9 cellular contexts compared by ENCODE assay signal in the genomic region with DNA sequence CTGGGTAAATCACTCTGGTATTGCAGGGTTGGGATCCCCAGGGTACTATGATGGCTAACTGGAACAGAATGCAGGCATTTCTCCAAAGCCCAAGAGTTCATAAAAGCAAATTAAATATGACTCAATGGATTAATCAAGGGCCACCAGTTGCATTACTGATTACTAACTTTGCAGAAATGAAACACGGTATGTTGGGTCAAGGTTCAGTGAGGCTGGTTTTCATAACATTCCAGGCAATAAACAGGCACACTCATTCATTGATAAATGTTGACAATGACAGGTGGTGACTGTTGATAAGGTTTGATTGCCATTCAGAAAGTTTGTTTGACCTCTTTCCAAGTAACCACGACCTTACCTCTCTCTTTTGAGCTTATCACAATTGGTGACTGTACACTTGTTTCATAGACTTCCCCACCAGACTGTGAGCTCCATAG. TPM values are rescaled to one million over a fixed set of nuclear protein-coding genes. Genes with fewer than 3 reads are reported as not detected.
DNase-seq lines count a peak whose midpoint lies in the region; ATAC-seq, FAIRE-seq and TF ChIP-seq lines count a peak whose summit lies in the region.
"Had no signal": no experiment of that assay in that cellular context is flagged by ENCODE, and none has a peak within 500 bp of the region (broad histone marks: within the 10 kb centered on the region; RNA-seq: fewer than 3 reads in every experiment).

No MANE protein-coding gene starts in this region.

- intact Hi-C loops in CD4-positive, alpha-beta memory T cell (cut with micrococcal nuclease) = loop anchor here (1.0 to 5.0 kb wide), 2 partner anchors 12 to 185 kb away; a partner anchor contains a TSS
- intact Hi-C loops in GM12878 (cut with micrococcal nuclease; ENCODE audit: unreplicated experiment) = no loop called here
- intact Hi-C loops in lower lobe of right lung (cut with DNase I) = no loop called here

- peaks cover 0 to 2% (median 0%) of the 10 kb centered on the region in 8 donors for H3K9me3 Mint-ChIP-seq in CD4-positive, alpha-beta memory T cell

- peak overlapping the region; percentile 87 to 95 (median 90) for H3K4me3 Mint-ChIP-seq in CD4-positive, alpha-beta memory T cell

- H3K79me2 ChIP-seq in GM12878 (ENCODE audit: control insufficient read depth, insufficient read depth, low read length) = peaks cover 27% of the 10 kb centered on the region

- TF ChIP-seq CTCF in GM12878 (IDR thresholded peaks at IDR 0.05 in 2 of 3, conservative IDR thresholded peaks at IDR 0.05 in 1 of 3; ENCODE audit: control insufficient read depth in 2 of 3, extremely low read depth in 1 of 3, insufficient read depth in 1 of 3, low read depth in 3 of 3, low read length in 3 of 3) (no peak), lower lobe of right lung (IDR thresholded peaks at IDR 0.05) (no peak)

- SMC1A ChIA-PET in GM12878 (lab: Charles Lee; ENCODE audit: uncharacterized antibody, unreplicated experiment) = interaction anchor here (0.6 to 2.7 kb wide), 9 partner anchors 9 to 1183 kb away, joined by 3 to 18 read pairs (median 4); a partner anchor contains a TSS

- H3K27me3 Mint-ChIP-seq in CD4-positive, alpha-beta memory T cell = no peaks in the 10 kb centered on the region

- H3K9me3 ChIP-seq in CD4-positive, alpha-beta memory T cell (ENCODE audit: control insufficient read depth in 1 of 2, low read length in 2 of 2) = no peaks in the 10 kb centered on the region
- H3K9me3 ChIP-seq in HUES48 (ENCODE audit: control insufficient read depth, insufficient read depth, low read length) (no peaks in the 10 kb centered on the region), GM12878 (replicated peaks; ENCODE audit: control insufficient read depth, insufficient read depth, low read length) (no peaks in the 10 kb centered on the region), lower lobe of right lung (no peaks in the 10 kb centered on the region)

- in situ Hi-C loops in GM12878 (cut with MboI) = no loop called here

- peaks cover 27% of the 10 kb centered on the region for H3K4me1 ChIP-seq in CD4-positive, alpha-beta memory T cell (ENCODE audit: insufficient read depth, low read length)
- H3K4me1 ChIP-seq in HUES48 (ENCODE audit: control insufficient read depth, insufficient read depth, low read length) (0 out of 2 replicates have a peak, but pooled peaks cover 8% of the 10 kb centered on the region), GM12878 (ENCODE audit: control insufficient read depth, insufficient read depth, low read length) (peaks cover 7% of the 10 kb centered on the region), lower lobe of right lung (peaks cover 33% of the 10 kb centered on the region), urinary bladder (ENCODE audit: insufficient read depth) (no peaks in the 10 kb centered on the region)

- H3K4me2 ChIP-seq in GM12878 (ENCODE audit: control insufficient read depth, insufficient read depth) = peak overlapping the region; percentile 97

- peaks cover 20 to 47% (median 36%) of the 10 kb centered on the region in 4 donors for H3K4me1 Mint-ChIP-seq in CD4-positive, alpha-beta memory T cell

- H2AFZ ChIP-seq in GM12878 (ENCODE audit: control insufficient read depth, low read depth, low read length) = peak overlapping the region; percentile 94

- no peak for TF ChIP-seq POLR2A in GM12878 (IDR thresholded peaks at IDR 0.05; ENCODE audit: low read depth, low read length)

- peak overlapping the region; percentile 90 for H3K27ac ChIP-seq in CD4-positive, alpha-beta memory T cell (ENCODE audit: low read depth, low read length)
- H3K27ac ChIP-seq in HUES48 (ENCODE audit: low read depth, low read length) = peak overlapping the region; percentile 46
- peak overlapping the region; percentile 83 for H3K27ac ChIP-seq in GM12878 (ENCODE audit: control insufficient read depth, insufficient read depth)
- peak overlapping the region; percentile 81 for H3K27ac ChIP-seq in lower lobe of right lung
- H3K27ac ChIP-seq in urinary bladder (ENCODE audit: low read depth) = peak overlapping the region; percentile 38

- H3K36me3 Mint-ChIP-seq in CD4-positive, alpha-beta memory T cell = peaks cover 8 to 29% of the 10 kb centered on the region in 2 donors

- ATAC-seq in GM12878 (no peak), lower lobe of right lung (no peak)

- BruUV-seq in GM12878 (replicated peaks; lab: Mats Ljungman, UMichigan) = TSS peak; percentile 97

- TF ChIP-seq EP300 in GM12878 (IDR thresholded peaks at IDR 0.05; ENCODE audit: borderline replicate concordance in 1 of 2, control insufficient read depth in 1 of 2, low read depth in 2 of 2, low read length in 2 of 2) = no peak

- RAD21 ChIA-PET in GM12878 (lab: Charles Lee; ENCODE audit: unreplicated experiment) = interaction anchor here (0.6 to 1.4 kb wide), 5 partner anchors 12 to 621 kb away, joined by 3 to 13 read pairs (median 3); a partner anchor contains a TSS

- peak; percentile 52 for FAIRE-seq in GM12878 (lab: Jason Lieb, UNC)

- peak overlapping the region; percentile 95 to 99 (median 98) for H3K27ac Mint-ChIP-seq in CD4-positive, alpha-beta memory T cell

- H3K27me3 ChIP-seq in CD4-positive, alpha-beta memory T cell (ENCODE audit: insufficient read depth, low read length) = no peaks in the 10 kb centered on the region
- H3K27me3 ChIP-seq in HUES48 (ENCODE audit: control insufficient read depth, insufficient read depth, low read length) (no peaks in the 10 kb centered on the region), GM12878 (replicated peaks in 1 of 2; ENCODE audit: control insufficient read depth in 2 of 2, insufficient read depth in 2 of 2, low read length in 1 of 2) (no peaks in the 10 kb centered on the region), lower lobe of right lung (ENCODE audit: low read depth) (no peaks in the 10 kb centered on the region)

- H3K36me3 ChIP-seq in CD4-positive, alpha-beta memory T cell (ENCODE audit: insufficient read depth, low read length) = peaks cover 6% of the 10 kb centered on the region
- H3K36me3 ChIP-seq in HUES48 (ENCODE audit: control insufficient read depth, insufficient read depth, low read length) (no peaks in the 10 kb centered on the region), GM12878 (ENCODE audit: control insufficient read depth in 2 of 2, insufficient read depth in 2 of 2, low read length in 1 of 2) (peaks cover 0 to 3% of the 10 kb centered on the region in 2 experiments; a peak in 1 of 4 replicates), lower lobe of right lung (peaks cover 30% of the 10 kb centered on the region), urinary bladder (ENCODE audit: insufficient read depth) (no peaks in the 10 kb centered on the region)

- TF ChIP-seq RAD21 in GM12878 (IDR thresholded peaks at IDR 0.05; ENCODE audit: insufficient read depth, low read depth, low read length) = no peak

- H3K4me3 ChIP-seq in CD4-positive, alpha-beta memory T cell (ENCODE audit: low read length in 2 of 2) = peak overlapping the region in 1 of 2 donors; percentile 88
- peak overlapping the region; percentile 83 for H3K4me3 ChIP-seq in HUES48 (ENCODE audit: low read depth, low read length)
- peak overlapping the region; percentile 84 for H3K4me3 ChIP-seq in GM12878
- peak overlapping the region; percentile 71 for H3K4me3 ChIP-seq in lower lobe of right lung
- H3K4me3 ChIP-seq in urinary bladder (ENCODE audit: low read depth, low read length) = peak overlapping the region; percentile 96

- 4% methylated on average over 2 of the region's 2 CpGs for WGBS in GM12878 (ENCODE audit: insufficient coverage, insufficient replicate concordance, low lambda C conversion rate, missing lambda C conversion rate)
- 40% methylated on average over 2 of the region's 2 CpGs for WGBS in urinary bladder

- POLR2A ChIA-PET in CD4-positive, alpha-beta memory T cell (lab: Charles Lee; ENCODE audit: partially characterized antibody) = interaction anchor here (0.6 to 3.6 kb wide), 17 partner anchors 8 to 360 kb away, joined by 3 to 35 read pairs (median 5); a partner anchor contains a TSS
- POLR2A ChIA-PET in GM12878 (lab: Charles Lee) = interaction anchor here (0.5 to 1.8 kb wide), 7 partner anchors 11 to 1275 kb away, joined by 3 to 12 read pairs (median 4); a partner anchor contains a TSS

- no peaks in the 10 kb centered on the region; the same call in 1 of the 2 replicates for H4K20me1 ChIP-seq in GM12878 (ENCODE audit: control insufficient read depth, insufficient read depth)

- H3K9ac ChIP-seq in HUES48 (ENCODE audit: low read depth, low read length) = peak overlapping the region; percentile 19; the same call in 1 of the 2 replicates
- H3K9ac ChIP-seq in GM12878 (ENCODE audit: control insufficient read depth, insufficient read depth, low read length) = peak overlapping the region; percentile 88

- DNase-seq in CD4-positive, alpha-beta memory T cell = no peak
- no peak for DNase-seq in GM12878 (ENCODE audit: low read depth, low spot score)
- DNase-seq in lower lobe of right lung = no peak
- no peak for DNase-seq in GM19238 (ENCODE audit: insufficient read length, low spot score)
- no peak for DNase-seq in cerebellum (ENCODE audit: low spot score)
- no peak for DNase-seq in NCI-H226

- CTCF ChIA-PET in CD4-positive, alpha-beta memory T cell (lab: Charles Lee; ENCODE audit: partially characterized antibody) = interaction anchor here (0.8 to 5.3 kb wide), 7 partner anchors 12 to 222 kb away, joined by 3 to 36 read pairs (median 4); a partner anchor contains a TSS
- CTCF ChIA-PET in GM12878 (lab: Yijun Ruan, JAX) = interaction anchor here (0.9 to 7.3 kb wide), 5 partner anchors 11 to 156 kb away, joined by 3 to 44 read pairs (median 4); a partner anchor contains a TSS

RNA-seq across cellular contexts. Expression of a gene that starts 0.5 kb away (rescaled TPM):
- total RNA-seq in CD4-positive, alpha-beta memory T cell = 100 to 1,000 TPM; 107 TPM
- polyA plus RNA-seq in CD4-positive, alpha-beta memory T cell = 100 to 1,000 TPM; 127 to 147 TPM
- 32.4 and 32.5 TPM in 2 replicates for total RNA-seq in GM12878 (2013; cell fraction: nucleolus; rRNA removed)
- 60.9 and 74.8 TPM in 2 replicates for total RNA-seq in GM12878 (2014; rRNA removed)
- 26.7 and 28.8 TPM in 2 replicates for total RNA-seq in GM12878 (2014; rRNA removed; fragmentation: Illumina TruSeq; extraction: Trizol)
- 74.7 and 76.5 TPM in 2 replicates for total RNA-seq in GM12878 (2021)
- polyA plus RNA-seq in GM12878 (2011; ENCODE audit: low read depth) = 18.0 TPM
- 25.4 and 37.8 TPM in 2 replicates for polyA plus RNA-seq in GM12878 (2011; rRNA removed)
- 53.3 and 59.2 TPM in 2 replicates for polyA plus RNA-seq in GM12878 (2011; cell fraction: cytosol; rRNA removed)
- polyA plus RNA-seq in GM12878 (2011; cell fraction: nucleus; rRNA removed) = 80.0 and 94.6 TPM in 2 replicates
- 51.9 and 71.8 TPM in 2 replicates for polyA plus RNA-seq in GM12878 (2012)
- 33.8 and 36.8 TPM in 2 replicates for polyA plus RNA-seq in GM12878 (2014; fragmentation: Illumina TruSeq; extraction: Trizol)
- 1 to 10 TPM; 1.0 to 5.6 TPM for polyA plus RNA-seq in GM12878 (2014; fragmentation: Nextera tagmentation; extraction: Ambion mirVana)
- 51.6 and 64.7 TPM in 2 replicates for polyA plus RNA-seq in GM12878 (2014; rRNA removed)
- polyA plus RNA-seq in GM12878 (2016; fragmentation: Nextera tagmentation; extraction: Ambion mirVana) = 100 to 1,000 TPM; 108 to 116 TPM
- polyA minus RNA-seq in GM12878 (2011; rRNA and poly(A)+ RNA removed) = 37.5 and 44.4 TPM in 2 replicates
- polyA minus RNA-seq in GM12878 (2011; cell fraction: cytosol; rRNA and poly(A)+ RNA removed) = 26.2 and 33.3 TPM in 2 replicates
- 24.3 and 42.8 TPM in 2 replicates for polyA minus RNA-seq in GM12878 (2011; cell fraction: nucleus; rRNA and poly(A)+ RNA removed)
- 66.0 TPM for total RNA-seq in lower lobe of right lung
- 30.6 TPM for total RNA-seq in urinary bladder
- polyA plus RNA-seq in urinary bladder = 72.9 TPM
- 29.9 TPM for total RNA-seq in cerebellum

RNA-seq across cellular contexts. Expression of a gene that starts 12.0 kb away (rescaled TPM):
- total RNA-seq in CD4-positive, alpha-beta memory T cell = 10 to 100 TPM; 50.9 to 51.7 TPM
- polyA plus RNA-seq in CD4-positive, alpha-beta memory T cell = 100 to 1,000 TPM; 113 to 128 TPM
- 18.0 and 19.0 TPM in 2 replicates for total RNA-seq in GM12878 (2013; cell fraction: nucleolus; rRNA removed)
- 66.3 and 66.8 TPM in 2 replicates for total RNA-seq in GM12878 (2014; rRNA removed)
- total RNA-seq in GM12878 (2014; rRNA removed; fragmentation: Illumina TruSeq; extraction: Trizol) = 63.7 and 71.4 TPM in 2 replicates
- 43.2 and 46.1 TPM in 2 replicates for total RNA-seq in GM12878 (2021)
- polyA plus RNA-seq in GM12878 (2011; ENCODE audit: low read depth) = 40.7 TPM
- polyA plus RNA-seq in GM12878 (2011; rRNA removed) = 104 TPM in 2 replicates
- 95.9 and 106 TPM in 2 replicates for polyA plus RNA-seq in GM12878 (2011; cell fraction: cytosol; rRNA removed)
- polyA plus RNA-seq in GM12878 (2011; cell fraction: nucleus; rRNA removed) = 66.1 and 66.2 TPM in 2 replicates
- 42.9 and 44.6 TPM in 2 replicates for polyA plus RNA-seq in GM12878 (2012)
- 52.0 and 72.3 TPM in 2 replicates for polyA plus RNA-seq in GM12878 (2014; fragmentation: Illumina TruSeq; extraction: Trizol)
- polyA plus RNA-seq in GM12878 (2014; fragmentation: Nextera tagmentation; extraction: Ambion mirVana) = 10 to 100 TPM; 33.3 to 43.0 TPM
- polyA plus RNA-seq in GM12878 (2014; rRNA removed) = 74.4 and 75.3 TPM in 2 replicates
- polyA plus RNA-seq in GM12878 (2016; fragmentation: Nextera tagmentation; extraction: Ambion mirVana) = 100 to 1,000 TPM in 1 of 2 experiments, 10 to 100 TPM in 1; 97.2 to 116 TPM
- 38.4 and 40.3 TPM in 2 replicates for polyA minus RNA-seq in GM12878 (2011; rRNA and poly(A)+ RNA removed)
- polyA minus RNA-seq in GM12878 (2011; cell fraction: cytosol; rRNA and poly(A)+ RNA removed) = 15.2 and 15.9 TPM in 2 replicates
- 7.7 and 12.0 TPM in 2 replicates for polyA minus RNA-seq in GM12878 (2011; cell fraction: nucleus; rRNA and poly(A)+ RNA removed)
- 59.9 TPM for total RNA-seq in lower lobe of right lung
- 75.8 TPM for total RNA-seq in urinary bladder
- 94.5 TPM for polyA plus RNA-seq in urinary bladder
- total RNA-seq in cerebellum = 70.4 TPM

RNA-seq across cellular contexts. Expression of a gene that starts 23.9 kb away (rescaled TPM):
- total RNA-seq in CD4-positive, alpha-beta memory T cell = not detected
- polyA plus RNA-seq in CD4-positive, alpha-beta memory T cell = not detected
- total RNA-seq in GM12878 (2013; cell fraction: nucleolus; rRNA removed) = not detected in 2 replicates
- total RNA-seq in GM12878 (2014; rRNA removed) = not detected in 2 replicates
- total RNA-seq in GM12878 (2014; rRNA removed; fragmentation: Illumina TruSeq; extraction: Trizol) = not detected in 2 replicates
- not detected in 2 replicates for total RNA-seq in GM12878 (2021)
- not detected for polyA plus RNA-seq in GM12878 (2011; ENCODE audit: low read depth)
- polyA plus RNA-seq in GM12878 (2011; rRNA removed) = not detected in 2 replicates
- 0.18 TPM in 1 of 2 replicates, not detected in the other for polyA plus RNA-seq in GM12878 (2011; cell fraction: cytosol; rRNA removed)
- 0.19 TPM in 1 of 2 replicates, not detected in the other for polyA plus RNA-seq in GM12878 (2011; cell fraction: nucleus; rRNA removed)
- polyA plus RNA-seq in GM12878 (2012) = not detected in 2 replicates
- polyA plus RNA-seq in GM12878 (2014; fragmentation: Illumina TruSeq; extraction: Trizol) = not detected in 2 replicates
- polyA plus RNA-seq in GM12878 (2014; fragmentation: Nextera tagmentation; extraction: Ambion mirVana) = under 1 TPM in 1 of 2 experiments, not detected in 1; 0.35 TPM
- not detected in 2 replicates for polyA plus RNA-seq in GM12878 (2014; rRNA removed)
- polyA plus RNA-seq in GM12878 (2016; fragmentation: Nextera tagmentation; extraction: Ambion mirVana) = not detected
- not detected in 2 replicates for polyA minus RNA-seq in GM12878 (2011; rRNA and poly(A)+ RNA removed)
- polyA minus RNA-seq in GM12878 (2011; cell fraction: cytosol; rRNA and poly(A)+ RNA removed) = not detected in 2 replicates
- not detected in 2 replicates for polyA minus RNA-seq in GM12878 (2011; cell fraction: nucleus; rRNA and poly(A)+ RNA removed)
- not detected for total RNA-seq in lower lobe of right lung
- not detected for total RNA-seq in urinary bladder
- not detected for polyA plus RNA-seq in urinary bladder
- total RNA-seq in cerebellum = not detected
- total RNA-seq: T-helper 1 cell treated with Interleukin-12 subunit alpha and Interleukin-12 subunit beta and Interleukin-4 antibody, amounts not matched to agents 30 ng/mL and 1 ng/mL, for 36 hours had no signal

RNA-seq across cellular contexts. Expression of a gene that starts 53.7 kb away (rescaled TPM):
- 10 to 100 TPM; 17.8 to 18.8 TPM for total RNA-seq in CD4-positive, alpha-beta memory T cell
- polyA plus RNA-seq in CD4-positive, alpha-beta memory T cell = 10 to 100 TPM in 1 of 2 donors, 1 to 10 TPM in 1; 5.5 to 12.6 TPM
- total RNA-seq in GM12878 (2013; cell fraction: nucleolus; rRNA removed) = 70.0 and 81.1 TPM in 2 replicates
- total RNA-seq in GM12878 (2014; rRNA removed) (118 and 121 TPM in 2 replicates), GM12878 (2014; rRNA removed; fragmentation: Illumina TruSeq; extraction: Trizol) (88.4 and 92.6 TPM in 2 replicates), GM12878 (2021) (81.7 and 87.8 TPM in 2 replicates), lower lobe of right lung (8.2 TPM), urinary bladder (2.4 TPM), cerebellum (not detected)
- 60.0 TPM for polyA plus RNA-seq in GM12878 (2011; ENCODE audit: low read depth)
- polyA plus RNA-seq in GM12878 (2011; rRNA removed) (63.2 and 88.2 TPM in 2 replicates), GM12878 (2014; fragmentation: Illumina TruSeq; extraction: Trizol) (64.8 and 105 TPM in 2 replicates), GM12878 (2014; fragmentation: Nextera tagmentation; extraction: Ambion mirVana) (10 to 100 TPM; 22.0 to 27.2 TPM), GM12878 (2014; rRNA removed) (141 and 145 TPM in 2 replicates), GM12878 (2016; fragmentation: Nextera tagmentation; extraction: Ambion mirVana) (10 to 100 TPM; 82.0 to 90.3 TPM), urinary bladder (1.9 TPM)
- 126 and 139 TPM in 2 replicates for polyA plus RNA-seq in GM12878 (2011; cell fraction: cytosol; rRNA removed)
- 119 and 132 TPM in 2 replicates for polyA plus RNA-seq in GM12878 (2011; cell fraction: nucleus; rRNA removed)
- 84.2 and 96.9 TPM in 2 replicates for polyA plus RNA-seq in GM12878 (2012)
- polyA minus RNA-seq in GM12878 (2011; rRNA and poly(A)+ RNA removed) = 31.7 and 67.1 TPM in 2 replicates
- polyA minus RNA-seq in GM12878 (2011; cell fraction: cytosol; rRNA and poly(A)+ RNA removed) = 19.8 and 25.6 TPM in 2 replicates
- 19.5 and 39.2 TPM in 2 replicates for polyA minus RNA-seq in GM12878 (2011; cell fraction: nucleus; rRNA and poly(A)+ RNA removed)

Comparison
In these comparisons a context has a peak if more than half of its experiments do, and no peak if none do; other contexts are left out.
1. H3K27ac ChIP-seq: peak in every context shown above with its lines; median percentile 90 in CD4-positive, alpha-beta memory T cell; 83 in GM12878; 81 in lower lobe of right lung; 46 in HUES48; 38 in urinary bladder.